Comparison of ENCODE assay signal across 10 cellular contexts in genomic region chr22:39690901-39691620, GRCh38.
DNase-seq lines count a peak whose midpoint lies in the region; ATAC-seq lines count a peak whose summit lies in the region.
"Had no signal": no experiment of that assay in that cellular context is flagged by ENCODE, and none has a peak within 500 bp of the region (broad histone marks: within the 10 kb centered on the region; RNA-seq: fewer than 3 reads in every experiment).

No MANE protein-coding gene starts in this region.

- H3K36me3 ChIP-seq in naive thymus-derived CD4-positive, alpha-beta T cell (ENCODE audit: control insufficient read depth in 2 of 3, insufficient read depth in 3 of 3, low read length in 3 of 3), result no peaks in the 10 kb centered on the region

- H3K9me3 ChIP-seq in naive thymus-derived CD4-positive, alpha-beta T cell (ENCODE audit: control insufficient read depth in 2 of 3, low read length in 3 of 3), result no peaks in the 10 kb centered on the region

- H3K27me3 Mint-ChIP-seq in activated CD4-positive, alpha-beta memory T cell treated with anti-CD3 and anti-CD28 coated beads for 36 hours, result peaks cover 8% of the 10 kb centered on the region
- H3K27me3 Mint-ChIP-seq in activated CD4-positive, alpha-beta memory T cell treated with anti-CD3 and anti-CD28 coated beads, Interleukin-2, amount 10 ng/mL, durations not matched to agents 7 days and 5 days, result peaks cover 32% of the 10 kb centered on the region
- peaks cover 20% of the 10 kb centered on the region for H3K27me3 Mint-ChIP-seq in activated T-cell treated with anti-CD3 and anti-CD28 coated beads, Interleukin-2, amount 50 U/mL, for 72 hours (ENCODE audit: low read depth)
- H3K27me3 Mint-ChIP-seq in naive thymus-derived CD4-positive, alpha-beta T cell, result peaks cover 0 to 52% (median 9%) of the 10 kb centered on the region in 5 donors
- peaks cover 42% of the 10 kb centered on the region for H3K27me3 Mint-ChIP-seq in stimulated activated naive CD8-positive, alpha-beta T cell treated with anti-CD3 and anti-CD28 coated beads, Interleukin-15, Interleukin-2, amounts not matched to agents 100 ng/mL and 50 ng/mL, for 24 hours

- ATAC-seq in activated T-cell treated with anti-CD3 and anti-CD28 coated beads, Interleukin-2, amount 50 U/mL, for 72 hours (replicated peaks in 1 of 2), result peak; percentile 62 to 71
- peak; percentile 10 for ATAC-seq in naive thymus-derived CD4-positive, alpha-beta T cell
- ATAC-seq in HG02970 (IDR thresholded peaks at IDR 0.05; ENCODE audit: low FRiP score, unreplicated experiment) (no peak), HG03378 (IDR thresholded peaks at IDR 0.05; ENCODE audit: unreplicated experiment) (no peak)
- ATAC-seq: left lobe of liver had no signal

- POLR2A ChIA-PET in activated CD4-positive, alpha-beta memory T cell treated with anti-CD3 and anti-CD28 coated beads for 36 hours (lab: Charles Lee), result no interaction called here
- POLR2A ChIA-PET in activated CD4-positive, alpha-beta memory T cell treated with anti-CD3 and anti-CD28 coated beads, Interleukin-2, amount 10 ng/mL, durations not matched to agents 7 days and 5 days (lab: Charles Lee), result no interaction called here
- POLR2A ChIA-PET in naive thymus-derived CD4-positive, alpha-beta T cell (lab: Charles Lee), result no interaction called here

- H3K4me1 Mint-ChIP-seq in activated CD4-positive, alpha-beta memory T cell treated with anti-CD3 and anti-CD28 coated beads for 36 hours (ENCODE audit: low read depth), result no peaks in the 10 kb centered on the region
- no peaks in the 10 kb centered on the region for H3K4me1 Mint-ChIP-seq in activated CD4-positive, alpha-beta memory T cell treated with anti-CD3 and anti-CD28 coated beads, Interleukin-2, amount 10 ng/mL, durations not matched to agents 7 days and 5 days
- peaks cover 9% of the 10 kb centered on the region for H3K4me1 Mint-ChIP-seq in activated T-cell treated with anti-CD3 and anti-CD28 coated beads, Interleukin-2, amount 50 U/mL, for 72 hours (ENCODE audit: low read depth)
- H3K4me1 Mint-ChIP-seq in naive thymus-derived CD4-positive, alpha-beta T cell, result peaks cover 0 to 22% (median 9%) of the 10 kb centered on the region in 7 donors
- H3K4me1 Mint-ChIP-seq in stimulated activated naive CD8-positive, alpha-beta T cell treated with anti-CD3 and anti-CD28 coated beads, Interleukin-15, Interleukin-2, amounts not matched to agents 100 ng/mL and 50 ng/mL, for 24 hours (ENCODE audit: low read depth), result peaks cover 9% of the 10 kb centered on the region

- H3K27ac Mint-ChIP-seq in activated CD4-positive, alpha-beta memory T cell treated with anti-CD3 and anti-CD28 coated beads for 36 hours, result no peak overlapping the region
- H3K27ac Mint-ChIP-seq in activated CD4-positive, alpha-beta memory T cell treated with anti-CD3 and anti-CD28 coated beads, Interleukin-2, amount 10 ng/mL, durations not matched to agents 7 days and 5 days, result no peak overlapping the region
- no peak overlapping the region for H3K27ac Mint-ChIP-seq in activated T-cell treated with anti-CD3 and anti-CD28 coated beads, Interleukin-2, amount 50 U/mL, for 72 hours
- H3K27ac Mint-ChIP-seq in naive thymus-derived CD4-positive, alpha-beta T cell, result peak overlapping the region in 1 of 9 donors; percentile 13
- H3K27ac Mint-ChIP-seq in stimulated activated naive CD8-positive, alpha-beta T cell treated with anti-CD3 and anti-CD28 coated beads, Interleukin-15, Interleukin-2, amounts not matched to agents 100 ng/mL and 50 ng/mL, for 24 hours, result no peak overlapping the region

- no peak overlapping the region for H3K4me3 ChIP-seq in naive thymus-derived CD4-positive, alpha-beta T cell (ENCODE audit: low read length)

- no peaks in the 10 kb centered on the region for H3K36me3 Mint-ChIP-seq in activated CD4-positive, alpha-beta memory T cell treated with anti-CD3 and anti-CD28 coated beads for 36 hours
- no peaks in the 10 kb centered on the region for H3K36me3 Mint-ChIP-seq in activated CD4-positive, alpha-beta memory T cell treated with anti-CD3 and anti-CD28 coated beads, Interleukin-2, amount 10 ng/mL, durations not matched to agents 7 days and 5 days (ENCODE audit: low read depth)
- no peaks in the 10 kb centered on the region for H3K36me3 Mint-ChIP-seq in activated T-cell treated with anti-CD3 and anti-CD28 coated beads, Interleukin-2, amount 50 U/mL, for 72 hours (ENCODE audit: insufficient read depth in 2 of 2)
- no peaks in the 10 kb centered on the region for H3K36me3 Mint-ChIP-seq in naive thymus-derived CD4-positive, alpha-beta T cell
- H3K36me3 Mint-ChIP-seq in stimulated activated naive CD8-positive, alpha-beta T cell treated with anti-CD3 and anti-CD28 coated beads, Interleukin-15, Interleukin-2, amounts not matched to agents 100 ng/mL and 50 ng/mL, for 24 hours (ENCODE audit: low read depth), result no peaks in the 10 kb centered on the region

- H3K4me1 ChIP-seq in naive thymus-derived CD4-positive, alpha-beta T cell (ENCODE audit: control insufficient read depth in 2 of 2, insufficient read depth in 2 of 2, low read length in 2 of 2), result peaks cover 0 to 6% of the 10 kb centered on the region in 2 donors

- no peak overlapping the region for H3K27ac ChIP-seq in naive thymus-derived CD4-positive, alpha-beta T cell (ENCODE audit: low read depth, low read length)

- H3K9me3 Mint-ChIP-seq in activated CD4-positive, alpha-beta memory T cell treated with anti-CD3 and anti-CD28 coated beads for 36 hours, result no peaks in the 10 kb centered on the region
- no peaks in the 10 kb centered on the region for H3K9me3 Mint-ChIP-seq in activated CD4-positive, alpha-beta memory T cell treated with anti-CD3 and anti-CD28 coated beads, Interleukin-2, amount 10 ng/mL, durations not matched to agents 7 days and 5 days
- no peaks in the 10 kb centered on the region for H3K9me3 Mint-ChIP-seq in activated T-cell treated with anti-CD3 and anti-CD28 coated beads, Interleukin-2, amount 50 U/mL, for 72 hours
- H3K9me3 Mint-ChIP-seq in naive thymus-derived CD4-positive, alpha-beta T cell, result peaks cover 0 to 2% (median 0%) of the 10 kb centered on the region in 11 donors
- no peaks in the 10 kb centered on the region for H3K9me3 Mint-ChIP-seq in stimulated activated naive CD8-positive, alpha-beta T cell treated with anti-CD3 and anti-CD28 coated beads, Interleukin-15, Interleukin-2, amounts not matched to agents 100 ng/mL and 50 ng/mL, for 24 hours

- DNase-seq in activated CD4-positive, alpha-beta memory T cell treated with anti-CD3 and anti-CD28 coated beads for 36 hours, result peak; percentile 50
- no peak for DNase-seq in activated CD4-positive, alpha-beta memory T cell treated with anti-CD3 and anti-CD28 coated beads, Interleukin-2, amount 10 ng/mL, durations not matched to agents 7 days and 5 days
- DNase-seq in activated T-cell treated with anti-CD3 and anti-CD28 coated beads, Interleukin-2, amount 50 U/mL, for 72 hours, result peak; percentile 29 to 44
- DNase-seq in naive thymus-derived CD4-positive, alpha-beta T cell, result no peak
- DNase-seq in GOT3 (lab: John Stamatoyannopoulos, UW), result no peak
- DNase-seq: AML-193 had no signal

- H3K27me3 ChIP-seq in naive thymus-derived CD4-positive, alpha-beta T cell (ENCODE audit: control insufficient read depth in 2 of 2, insufficient read depth in 2 of 2, low read length in 2 of 2), result no peaks in the 10 kb centered on the region

- H3K4me3 Mint-ChIP-seq in activated CD4-positive, alpha-beta memory T cell treated with anti-CD3 and anti-CD28 coated beads for 36 hours, result no peak overlapping the region
- no peak overlapping the region for H3K4me3 Mint-ChIP-seq in activated CD4-positive, alpha-beta memory T cell treated with anti-CD3 and anti-CD28 coated beads, Interleukin-2, amount 10 ng/mL, durations not matched to agents 7 days and 5 days
- peak overlapping the region in 1 of 2 donors; percentile 47 for H3K4me3 Mint-ChIP-seq in activated T-cell treated with anti-CD3 and anti-CD28 coated beads, Interleukin-2, amount 50 U/mL, for 72 hours
- peak overlapping the region in 7 of 10 donors; percentile 14 to 56 (median 34) for H3K4me3 Mint-ChIP-seq in naive thymus-derived CD4-positive, alpha-beta T cell
- H3K4me3 Mint-ChIP-seq in stimulated activated naive CD8-positive, alpha-beta T cell treated with anti-CD3 and anti-CD28 coated beads, Interleukin-15, Interleukin-2, amounts not matched to agents 100 ng/mL and 50 ng/mL, for 24 hours, result peak overlapping the region; percentile 4

- CTCF ChIA-PET in activated CD4-positive, alpha-beta memory T cell treated with anti-CD3 and anti-CD28 coated beads for 36 hours (lab: Charles Lee), result interaction anchor here (1.1 kb wide), 1 partner anchor 333 kb away, joined by 4 read pairs; no protein-coding TSS in a partner anchor
- CTCF ChIA-PET in activated CD4-positive, alpha-beta memory T cell treated with anti-CD3 and anti-CD28 coated beads, Interleukin-2, amount 10 ng/mL, durations not matched to agents 7 days and 5 days (lab: Charles Lee), result no interaction called here
- CTCF ChIA-PET in naive thymus-derived CD4-positive, alpha-beta T cell (lab: Charles Lee), result no interaction called here

- intact Hi-C loops in activated CD4-positive, alpha-beta memory T cell treated with anti-CD3 and anti-CD28 coated beads for 36 hours (cut with micrococcal nuclease), result no loop called here
- intact Hi-C loops in naive thymus-derived CD4-positive, alpha-beta T cell (cut with micrococcal nuclease), result no loop called here

Comparison
In these comparisons a context has a peak if more than half of its experiments do, and no peak if none do; other contexts are left out.
1. DNase-seq: peak in activated CD4-positive, alpha-beta memory T cell treated with anti-CD3 and anti-CD28 coated beads for 36 hours (single experiment) and activated T-cell treated with anti-CD3 and anti-CD28 coated beads, Interleukin-2, amount 50 U/mL, for 72 hours (2 of 2); none in activated CD4-positive, alpha-beta memory T cell treated with anti-CD3 and anti-CD28 coated beads, Interleukin-2, amount 10 ng/mL, durations not matched to agents 7 days and 5 days (single experiment), naive thymus-derived CD4-positive, alpha-beta T cell (0 of 9) and GOT3 (single experiment).
2. H3K4me3 Mint-ChIP-seq: peak in naive thymus-derived CD4-positive, alpha-beta T cell (7 of 10) and stimulated activated naive CD8-positive, alpha-beta T cell treated with anti-CD3 and anti-CD28 coated beads, Interleukin-15, Interleukin-2, amounts not matched to agents 100 ng/mL and 50 ng/mL, for 24 hours (single experiment); none in activated CD4-positive, alpha-beta memory T cell treated with anti-CD3 and anti-CD28 coated beads for 36 hours (single experiment) and activated CD4-positive, alpha-beta memory T cell treated with anti-CD3 and anti-CD28 coated beads, Interleukin-2, amount 10 ng/mL, durations not matched to agents 7 days and 5 days (single experiment).
3. ATAC-seq: peak in activated T-cell treated with anti-CD3 and anti-CD28 coated beads, Interleukin-2, amount 50 U/mL, for 72 hours (2 of 2) and naive thymus-derived CD4-positive, alpha-beta T cell (single experiment); none in HG02970 (single experiment) and HG03378 (single experiment).